ENCODE assay signal across 22 cellular contexts in genomic region chr7:33961948-33962347, GRCh38. TPM values are rescaled to one million over a fixed set of nuclear protein-coding genes. Genes with fewer than 3 reads are reported as not detected.
"Had no signal": no experiment of that assay in that cellular context is flagged by ENCODE, and none has a peak within 500 bp of the region (broad histone marks: within the 10 kb centered on the region; RNA-seq: fewer than 3 reads in every experiment).

No MANE protein-coding gene starts in this region.

- H3K4me1 ChIP-seq: body of pancreas, lower lobe of right lung had no signal

- H3K27me3 ChIP-seq: body of pancreas, dorsolateral prefrontal cortex, neutrophil, pancreas, tibial nerve had no signal

- ATAC-seq: activated CD8-positive, alpha-beta T cell treated with anti-CD3 and anti-CD28 coated beads for 36 hours; activated T-helper 17 cell treated with anti-CD3 and anti-CD28 coated beads, Interleukin-2, amount 50 U/mL, for 72 hours; body of pancreas; lower lobe of right lung; pancreas had no signal

- H3K36me3 ChIP-seq: lower lobe of right lung, neutrophil, pancreas, tibial nerve had no signal

- H3K27ac ChIP-seq: body of pancreas, dorsolateral prefrontal cortex, epithelial cell of prostate, lower lobe of right lung, neutrophil, pancreas, tibial nerve had no signal

- H3K9me3 ChIP-seq: body of pancreas, lower lobe of right lung, neutrophil, pancreas, tibial nerve had no signal

- DNase-seq: activated B cell treated with CpG ODN at 0.5 μM for 24 hours; activated CD4-positive, alpha-beta T cell treated with anti-CD3 and anti-CD28 coated beads for 48 hours; activated CD8-positive, alpha-beta T cell treated with anti-CD3 and anti-CD28 coated beads for 36 hours; activated naive CD4-positive, alpha-beta T cell; activated naive CD8-positive, alpha-beta T cell treated with anti-CD3 and anti-CD28 coated beads for 36 hours; activated T-cell treated with anti-CD3 and anti-CD28 coated beads, Interleukin-2, amount 50 U/mL, for 1 hour; amygdala; body of pancreas; caudate nucleus; dorsolateral prefrontal cortex; hippocampal formation; islet precursor cell; lower lobe of right lung; pancreas; stimulated activated CD4-positive, alpha-beta T cell treated with anti-CD3 and anti-CD28 coated beads, Interleukin-2, amount 100 ng/mL, for 24 hours; stimulated activated naive CD4-positive, alpha-beta T cell treated with Interleukin-2 at 50 U/mL for 16 hours; T-helper 1 cell; T-helper 9 cell had no signal

- H3K4me3 ChIP-seq: body of pancreas, dorsolateral prefrontal cortex, lower lobe of right lung, pancreas, tibial nerve had no signal

RNA-seq across cellular contexts. Expression of gene BMPER, which starts 56.6 kb away (rescaled TPM):
- total RNA-seq: activated B cell treated with CpG ODN at 0.5 μM for 24 hours; activated CD8-positive, alpha-beta T cell treated with anti-CD3 and anti-CD28 coated beads for 36 hours; activated naive CD8-positive, alpha-beta T cell treated with anti-CD3 and anti-CD28 coated beads for 36 hours had no signal
